In genomic region chr12:1662761-1663439, GRCh38 we compare ENCODE assay signal across 8 cellular contexts. TPM values are rescaled to one million over a fixed set of nuclear protein-coding genes. Genes with fewer than 3 reads are reported as not detected.
DNase-seq lines count a peak whose midpoint lies in the region; ATAC-seq, FAIRE-seq and TF ChIP-seq lines count a peak whose summit lies in the region.

No MANE protein-coding gene starts in this region.

- peak overlapping the region; percentile 59 for H3K4me3 Mint-ChIP-seq in activated B cell treated with CpG ODN at 0.5 μM for 24 hours
- H3K4me3 Mint-ChIP-seq in effector memory CD8-positive, alpha-beta T cell = peak overlapping the region; percentile 70 to 79
- peak overlapping the region; percentile 61 to 87 (median 84) for H3K4me3 Mint-ChIP-seq in naive thymus-derived CD8-positive, alpha-beta T cell

- no peak for ATAC-seq in activated B cell treated with CpG ODN at 0.5 μM for 24 hours (ENCODE audit: low read depth)
- ATAC-seq in effector memory CD8-positive, alpha-beta T cell (replicated peaks) = no peak
- ATAC-seq in naive thymus-derived CD8-positive, alpha-beta T cell = no peak
- no peak for ATAC-seq in GM18867 (IDR thresholded peaks at IDR 0.05; ENCODE audit: unreplicated experiment)

- H3K36me3 Mint-ChIP-seq in activated B cell treated with CpG ODN at 0.5 μM for 24 hours (ENCODE audit: low read depth) = no peaks in the 10 kb centered on the region
- peaks cover 38% of the 10 kb centered on the region for H3K36me3 Mint-ChIP-seq in effector memory CD8-positive, alpha-beta T cell (ENCODE audit: insufficient read depth)
- H3K36me3 Mint-ChIP-seq in naive thymus-derived CD8-positive, alpha-beta T cell = no peaks in the 10 kb centered on the region

- no peaks in the 10 kb centered on the region for H3K27me3 Mint-ChIP-seq in activated B cell treated with CpG ODN at 0.5 μM for 24 hours
- no peaks in the 10 kb centered on the region for H3K27me3 Mint-ChIP-seq in effector memory CD8-positive, alpha-beta T cell
- no peaks in the 10 kb centered on the region for H3K27me3 Mint-ChIP-seq in naive thymus-derived CD8-positive, alpha-beta T cell

- H3K27ac Mint-ChIP-seq in activated B cell treated with CpG ODN at 0.5 μM for 24 hours = peak overlapping the region; percentile 61
- peak overlapping the region; percentile 49 to 55 for H3K27ac Mint-ChIP-seq in effector memory CD8-positive, alpha-beta T cell
- peak overlapping the region; percentile 71 to 94 (median 90) for H3K27ac Mint-ChIP-seq in naive thymus-derived CD8-positive, alpha-beta T cell

- TF ChIP-seq POLR2A in H54 (IDR thresholded peaks at IDR 0.05; ENCODE audit: low read depth, low read length) = no peak

- intact Hi-C loops in activated B cell treated with CpG ODN at 0.5 μM for 24 hours (cut with micrococcal nuclease) = no loop called here

- DNase-seq in GM20000 (ENCODE audit: low spot score) = peak; percentile 30
- DNase-seq in activated B cell treated with CpG ODN at 0.5 μM for 24 hours = no peak
- peak; percentile 20 to 31 (median 28) for DNase-seq in effector memory CD8-positive, alpha-beta T cell
- peak in 4 of 10 donors; percentile 10 to 32 (median 26) for DNase-seq in naive thymus-derived CD8-positive, alpha-beta T cell
- no peak for DNase-seq in H54 (ENCODE audit: insufficient read length, low spot score)
- no peak for DNase-seq in NCI-H1092 (lab: John Stamatoyannopoulos, UW)
- no peak for DNase-seq in NCI-H1092 treated with DMSO at 0.1 percent for 48 hours (lab: John Stamatoyannopoulos, UW)

- FAIRE-seq in H54 (lab: Jason Lieb, UNC) = no peak

- H3K9me3 Mint-ChIP-seq in activated B cell treated with CpG ODN at 0.5 μM for 24 hours = no peaks in the 10 kb centered on the region
- no peaks in the 10 kb centered on the region for H3K9me3 Mint-ChIP-seq in effector memory CD8-positive, alpha-beta T cell
- H3K9me3 Mint-ChIP-seq in naive thymus-derived CD8-positive, alpha-beta T cell = peaks cover 0 to 4% (median 0%) of the 10 kb centered on the region in 9 donors

- no peak for TF ChIP-seq CTCF in GM20000 (IDR thresholded peaks at IDR 0.05; ENCODE audit: extremely low read depth, missing control alignments)
- TF ChIP-seq CTCF in activated B cell treated with CpG ODN at 0.5 μM for 24 hours (IDR thresholded peaks at IDR 0.05) = no peak

- H3K4me1 Mint-ChIP-seq in activated B cell treated with CpG ODN at 0.5 μM for 24 hours = peaks cover 23% of the 10 kb centered on the region
- peaks cover 29 to 40% of the 10 kb centered on the region in 2 donors for H3K4me1 Mint-ChIP-seq in effector memory CD8-positive, alpha-beta T cell (ENCODE audit: low read depth in 2 of 2)
- peaks cover 22 to 52% (median 48%) of the 10 kb centered on the region in 4 donors for H3K4me1 Mint-ChIP-seq in naive thymus-derived CD8-positive, alpha-beta T cell

- POLR2A ChIA-PET in activated B cell treated with CpG ODN at 0.5 μM for 24 hours (lab: Charles Lee) = interaction anchor here (1.7 to 2.9 kb wide), 2 partner anchors 28 to 80 kb away, joined by 4 to 29 read pairs; partner anchors contain the start of gene ADIPOR2
- POLR2A ChIA-PET in naive thymus-derived CD8-positive, alpha-beta T cell (lab: Charles Lee) = interaction anchor here (1.4 to 1.6 kb wide), 3 partner anchors 28 to 253 kb away, joined by 5 to 13 read pairs (median 9); partner anchors contain the start of gene ADIPOR2

- CTCF ChIA-PET in activated B cell treated with CpG ODN at 0.5 μM for 24 hours (lab: Charles Lee) = no interaction called here

RNA-seq across cellular contexts. Expression of gene ADIPOR2, which starts 28.0 kb away (rescaled TPM):
- total RNA-seq in activated B cell treated with CpG ODN at 0.5 μM for 24 hours = 43.0 and 43.1 TPM in 2 replicates
- 10 to 100 TPM; 38.5 to 39.9 TPM for total RNA-seq in naive thymus-derived CD8-positive, alpha-beta T cell
- 1 to 10 TPM; 2.0 to 3.2 (median 3.0) TPM for polyA plus RNA-seq in naive thymus-derived CD8-positive, alpha-beta T cell

RNA-seq across cellular contexts. Expression of gene WNT5B, which starts 33.9 kb away (rescaled TPM):
- 0.69 and 1.0 TPM in 2 replicates for total RNA-seq in activated B cell treated with CpG ODN at 0.5 μM for 24 hours
- not detected for total RNA-seq in naive thymus-derived CD8-positive, alpha-beta T cell
- polyA plus RNA-seq in naive thymus-derived CD8-positive, alpha-beta T cell = not detected

Comparison
In these comparisons a context has a peak if more than half of its experiments do, and no peak if none do; other contexts are left out.
1. DNase-seq: peak in GM20000 (single experiment) and effector memory CD8-positive, alpha-beta T cell (3 of 3); none in activated B cell treated with CpG ODN at 0.5 μM for 24 hours (single experiment), H54 (single experiment), NCI-H1092 (single experiment) and NCI-H1092 treated with DMSO at 0.1 percent for 48 hours (single experiment).
2. Peak in every context shown above with its lines, with median percentiles within 50 percentile points of each other: H3K27ac Mint-ChIP-seq and H3K4me3 Mint-ChIP-seq.